In genomic region chr12:108868781-108869180, GRCh38 we compare ENCODE assay signal across 10 cellular contexts. TPM values are rescaled to one million over a fixed set of nuclear protein-coding genes. Genes with fewer than 3 reads are reported as not detected.
"Had no signal": no experiment of that assay in that cellular context is flagged by ENCODE, and none has a peak within 500 bp of the region (broad histone marks: within the 10 kb centered on the region; RNA-seq: fewer than 3 reads in every experiment).

No MANE protein-coding gene starts in this region.

- H3K4me3 Mint-ChIP-seq: HFFc6 had no signal

- H3K9me3 Mint-ChIP-seq: IgD-negative memory B cell had no signal

- H2AFZ ChIP-seq: GM23248 had no signal

- H3K9me3 ChIP-seq: HAP-1 had no signal

- FAIRE-seq: HTR-8/SVneo had no signal

- ATAC-seq: HCT116 had no signal

- H3K27ac Mint-ChIP-seq: HFFc6 had no signal

- H3K9ac ChIP-seq: GM23248 had no signal

- H3K4me1 Mint-ChIP-seq: IgD-negative memory B cell had no signal

- H3K27me3 Mint-ChIP-seq: IgD-negative memory B cell had no signal

- DNase-seq: GM23248, GOT3, H7, HFFc6 had no signal

- H3K27ac ChIP-seq: GM23248 had no signal

- H3K4me3 ChIP-seq: GM23248, HAP-1 had no signal

- H3K36me3 ChIP-seq: HAP-1 had no signal

- H3K4me1 ChIP-seq: HAP-1 had no signal

RNA-seq across cellular contexts. Expression of gene DAO, which starts 11.1 kb away (rescaled TPM):
- total RNA-seq: GM23248, H4, H7, HFFc6, HT-29 had no signal
- polyA plus RNA-seq: GM23248, IgD-negative memory B cell had no signal
